Comparison of ENCODE assay signal across 9 cellular contexts in genomic region chr4:76307670-76308014, GRCh38. TPM values are rescaled to one million over a fixed set of nuclear protein-coding genes. Genes with fewer than 3 reads are reported as not detected.
A peak's percentile ranks its signal among the peaks of the same experiment; 100 is the strongest.
DNase-seq lines count a peak whose midpoint lies in the region; ATAC-seq, FAIRE-seq and TF ChIP-seq lines count a peak whose summit lies in the region.
"Had no signal": no experiment of that assay in that cellular context is flagged by ENCODE, and none has a peak within 500 bp of the region (broad histone marks: within the 10 kb centered on the region; RNA-seq: fewer than 3 reads in every experiment).

No MANE protein-coding gene starts in this region.

- no peak overlapping the region for H2AFZ ChIP-seq in H1 (ENCODE audit: low read length)

- ATAC-seq in A549 (no peak), HG03108 (IDR thresholded peaks at IDR 0.05; ENCODE audit: unreplicated experiment) (no peak), HG03378 (IDR thresholded peaks at IDR 0.05; ENCODE audit: unreplicated experiment) (no peak)

- no peak overlapping the region for H2AK5ac ChIP-seq in H1 (ENCODE audit: low read depth, low read length)

- H3K4me2 ChIP-seq in A549 (peak overlapping the region; percentile 86), H1 (ENCODE audit: insufficient read depth in 1 of 2, low read depth in 2 of 2, low read length in 2 of 2) (peak overlapping the region; percentile 74 to 84)

- no peak overlapping the region for H2BK20ac ChIP-seq in H1 (ENCODE audit: low read length)

- WGBS in A549 (ENCODE audit: missing lambda C conversion rate): 49% methylated on average over 4 of the region's 4 CpGs
- 77% methylated on average over 4 of the region's 4 CpGs; no CpG with 5 or more reads in 1 of the 2 experiments for whole genome bisulfite sequencing in H1 (ENCODE audit: extremely low coverage in 1 of 2, insufficient coverage in 1 of 2, insufficient read length in 1 of 2, insufficient replicate concordance in 2 of 2, low coverage in 1 of 2, low lambda C conversion rate in 2 of 2, missing lambda C conversion rate in 1 of 2), 2 experiments

- no peak overlapping the region for H3K14ac ChIP-seq in H1 (ENCODE audit: insufficient read length)

- H3K23ac ChIP-seq in H1 (ENCODE audit: insufficient read length): no peak overlapping the region

- no peaks in the 10 kb centered on the region for H3K79me2 ChIP-seq in H1 (ENCODE audit: control insufficient read depth in 1 of 2, insufficient read depth in 2 of 2, low read length in 2 of 2)

- H3K36me3 ChIP-seq in H1 (ENCODE audit: control insufficient read depth in 2 of 4, insufficient read depth in 4 of 4, low read length in 3 of 4) (peaks cover 0 to 4% (median 0%) of the 10 kb centered on the region in 4 experiments; a peak in 2 of 8 replicates), muscle layer of colon (ENCODE audit: insufficient read depth, low read length) (peaks cover 8% of the 10 kb centered on the region)

- peaks cover 15% of the 10 kb centered on the region for H3K4me1 ChIP-seq in A549
- H3K4me1 ChIP-seq in H1 (replicated peaks in 1 of 4; ENCODE audit: control insufficient read depth in 3 of 4, insufficient read depth in 4 of 4, low read length in 3 of 4): no peaks in the 10 kb centered on the region; a peak in 1 of 7 replicates
- H3K4me1 ChIP-seq in muscle layer of colon (ENCODE audit: insufficient read depth, low read length): peaks cover 27% of the 10 kb centered on the region

- H3K27me3 ChIP-seq in H1 (replicated peaks in 1 of 4; ENCODE audit: control insufficient read depth in 3 of 4, extremely low read depth in 1 of 4, insufficient read depth in 3 of 4, low read length in 3 of 4) (peaks cover 2 to 17% (median 11%) of the 10 kb centered on the region in 4 experiments), muscle layer of colon (ENCODE audit: control insufficient read depth in 1 of 2, insufficient read depth in 2 of 2, low read length in 2 of 2) (no peaks in the 10 kb centered on the region)

- no peak overlapping the region for H2BK5ac ChIP-seq in H1 (ENCODE audit: low read depth, low read length)

- H3K56ac ChIP-seq in H1 (replicated peaks; ENCODE audit: insufficient read length, low read depth, low read length): no peak overlapping the region

- no peak overlapping the region for H2BK12ac ChIP-seq in H1 (ENCODE audit: low read depth, low read length)

- H4K20me1 ChIP-seq in H1 (replicated peaks in 1 of 2; ENCODE audit: control insufficient read depth in 1 of 2, insufficient read depth in 2 of 2, low read length in 2 of 2): peaks cover 0 to 1% of the 10 kb centered on the region in 2 experiments

- no peaks in the 10 kb centered on the region for H3K79me1 ChIP-seq in H1 (ENCODE audit: low read depth, low read length)

- TF ChIP-seq RAD21 in A549 (conservative IDR thresholded peaks at IDR 0.05 in 1 of 2, IDR thresholded peaks at IDR 0.05 in 1 of 2): no peak
- no peak for TF ChIP-seq RAD21 in H1 (IDR thresholded peaks at IDR 0.05 in 1 of 2, conservative IDR thresholded peaks at IDR 0.05 in 1 of 2; ENCODE audit: low read depth in 2 of 2, low read length in 2 of 2)

- no peaks in the 10 kb centered on the region for H3K9me3 ChIP-seq in A549
- no peaks in the 10 kb centered on the region for H3K9me3 ChIP-seq in H1 (ENCODE audit: insufficient read depth in 2 of 2, low read depth in 1 of 2, low read length in 1 of 2)
- H3K9me3 ChIP-seq in muscle layer of colon (ENCODE audit: low read length): no peaks in the 10 kb centered on the region

- no peak overlapping the region for H4K91ac ChIP-seq in H1 (replicated peaks; ENCODE audit: insufficient read length, low read length)

- H2BK15ac ChIP-seq in H1 (ENCODE audit: low read length): no peak overlapping the region

- DNase-seq in A549 (ENCODE audit: low read depth in 1 of 2, low spot score in 1 of 2) (no peak), LNCaP clone FGC (ENCODE audit: low read depth) (no peak), H1 (ENCODE audit: low read depth in 1 of 2, low spot score in 2 of 2) (no peak), NOMO-1 treated with dmso at 0.1 percent for 144 hours (lab: John Stamatoyannopoulos, UW; ENCODE audit: unreplicated experiment) (no peak)
- no peak for DNase-seq in stimulated activated CD4-positive, alpha-beta T cell treated with anti-CD3 and anti-CD28 coated beads, Interleukin-2, amount 100 ng/mL, for 24 hours
- DNase-seq: DND-41 had no signal

- CTCF ChIA-PET in A549 (lab: Yijun Ruan, JAX) (interaction anchor here (0.8 to 4.6 kb wide), 9 partner anchors 11 to 127 kb away, joined by 3 to 34 read pairs (median 6); partner anchors contain the start of gene FAM47E), H1 (lab: Charles Lee; ENCODE audit: partially characterized antibody) (interaction anchor here (0.9 to 4.4 kb wide), 17 partner anchors 13 to 651 kb away, joined by 3 to 35 read pairs (median 3); no protein-coding TSS in a partner anchor)

- no peak overlapping the region for H4K5ac ChIP-seq in H1 (ENCODE audit: insufficient read length, low read depth, low read length)

- POLR2A ChIA-PET in A549 (lab: Yijun Ruan, JAX): interaction anchor here (0.9 to 1.9 kb wide), 3 partner anchors 70 to 159 kb away, joined by 3 to 8 read pairs (median 5); partner anchors contain the start of genes NUP54 and SCARB2
- POLR2A ChIA-PET in H1 (lab: Charles Lee; ENCODE audit: partially characterized antibody): interaction anchor here (0.6 to 2.1 kb wide), 7 partner anchors 9 to 192 kb away, joined by 3 to 6 read pairs (median 3); partner anchors contain the start of genes NUP54 and SCARB2

- no peak overlapping the region for H3K4ac ChIP-seq in H1 (replicated peaks; ENCODE audit: insufficient read length, low read depth, low read length)

- H3K27ac ChIP-seq in A549 (peak overlapping the region; percentile 97 to 99; a peak in 5 of 6 replicates), H1 (ENCODE audit: low read depth, low read length) (no peak overlapping the region), muscle layer of colon (ENCODE audit: low read depth, low read length) (peak overlapping the region; percentile 64)

- H3K18ac ChIP-seq in H1 (ENCODE audit: extremely low read depth, low read length): no peak overlapping the region

- TF ChIP-seq CTCF in A549 (IDR thresholded peaks at IDR 0.05) (no peak), LNCaP clone FGC (IDR thresholded peaks at IDR 0.05; ENCODE audit: control insufficient read depth, extremely low read depth, insufficient read depth) (no peak), H1 (IDR thresholded peaks at IDR 0.05; ENCODE audit: control extremely low read depth in 1 of 3, insufficient read depth in 1 of 3, low read depth in 1 of 3, low read length in 3 of 3) (no peak)

- no peak overlapping the region; a peak in 1 of 7 replicates for H3K9ac ChIP-seq in H1 (replicated peaks in 1 of 4; ENCODE audit: extremely low read depth in 1 of 4, low read depth in 3 of 4, low read length in 3 of 4)
- peak overlapping the region; percentile 18 for H3K9ac ChIP-seq in muscle layer of colon (ENCODE audit: low read length)

- peak overlapping the region; percentile 93 for H3K4me3 ChIP-seq in A549
- H3K4me3 ChIP-seq in LNCaP clone FGC (ENCODE audit: low read depth, low read length): peak overlapping the region; percentile 85
- H3K4me3 ChIP-seq in H1 (ENCODE audit: extremely low read depth in 1 of 4, insufficient read depth in 2 of 4, low read depth in 3 of 4, low read length in 4 of 4): peak overlapping the region; percentile 60 to 81 (median 72); a peak in 6 of 8 replicates
- H3K4me3 ChIP-seq in muscle layer of colon (ENCODE audit: low read depth in 1 of 2, low read length in 2 of 2): peak overlapping the region; percentile 73 to 91

- no peak overlapping the region for H2BK120ac ChIP-seq in H1 (replicated peaks; ENCODE audit: low read depth, low read length)

- TF ChIP-seq POLR2A in A549 (IDR thresholded peaks at IDR 0.05; ENCODE audit: low read length) (no peak), H1 (IDR thresholded peaks at IDR 0.05; ENCODE audit: control extremely low read depth in 1 of 2, low read depth in 2 of 2, low read length in 2 of 2) (no peak)

- FAIRE-seq in A549 (lab: Jason Lieb, UNC): no peak
- no peak for FAIRE-seq in H1 (lab: Jason Lieb, UNC)

- H3K23me2 ChIP-seq in H1 (ENCODE audit: low read depth, low read length): peaks cover 8% of the 10 kb centered on the region; the same call in 1 of the 2 replicates

- TF ChIP-seq EP300 in A549 (IDR thresholded peaks at IDR 0.05): no peak
- TF ChIP-seq EP300 in H1 (IDR thresholded peaks at IDR 0.05; ENCODE audit: borderline replicate concordance in 1 of 2, low read depth in 2 of 2, low read length in 2 of 2): no peak

- no peak overlapping the region for H4K8ac ChIP-seq in H1 (ENCODE audit: extremely low read depth, insufficient read depth, low read length)

RNA-seq across cellular contexts. Expression of gene STBD1, which starts 1.1 kb away (rescaled TPM):
- polyA plus RNA-seq in A549 (2011; rRNA removed) (1.2 and 1.3 TPM in 2 replicates), A549 (2017; fragmentation: RNase III; extraction: RNeasy Plus Mini Kit Qiagen cat#74134 plus additional on column Dnase treatment) (5.0 to 6.4 TPM (median 5.9 TPM) in 3 replicates), H1 (2011; rRNA removed) (0.45 and 0.47 TPM in 2 replicates)
- polyA plus RNA-seq in A549 (2012; cell fraction: cytosol; rRNA removed): 1.2 and 1.4 TPM in 2 replicates
- polyA plus RNA-seq in A549 (2012; cell fraction: nucleus; rRNA removed): 0.50 and 0.92 TPM in 2 replicates
- polyA minus RNA-seq in A549 (2011; rRNA and poly(A)+ RNA removed): 1.1 and 1.7 TPM in 2 replicates
- 1.4 and 1.7 TPM in 2 replicates for total RNA-seq in H1 (2021; fragmentation: NEBNext Ultra II Directional; extraction: Animal tissue kit (Norgen Biotek cat#: 25700))
- 0.80 TPM for polyA plus RNA-seq in H1 (2011; cell fraction: cytosol; rRNA removed)
- polyA plus RNA-seq in H1 (2011; cell fraction: nucleus; rRNA removed): 0.46 TPM
- polyA plus RNA-seq in H1 (2012, experiment 1 of 2): 1.6 to 2.6 TPM (median 2.3 TPM) in 4 replicates
- 0.85 TPM for polyA plus RNA-seq in H1 (2012, experiment 2 of 2)
- polyA plus RNA-seq in H1 (2013, experiment 1 of 2): 1.6 TPM
- polyA plus RNA-seq in H1 (2013, experiment 2 of 2): 2.4 TPM
- polyA minus RNA-seq in H1 (2011; rRNA and poly(A)+ RNA removed): 0.88 and 1.5 TPM in 2 replicates
- polyA minus RNA-seq in H1 (2011; cell fraction: cytosol; rRNA and poly(A)+ RNA removed): 1.0 TPM
- polyA minus RNA-seq in H1 (2011; cell fraction: nucleus; rRNA and poly(A)+ RNA removed): 0.70 TPM

RNA-seq across cellular contexts. Expression of gene FAM47E, which starts 56.1 kb away (rescaled TPM):
- polyA plus RNA-seq in A549 (2011; rRNA removed) (0.65 and 0.85 TPM in 2 replicates), A549 (2017; fragmentation: RNase III; extraction: RNeasy Plus Mini Kit Qiagen cat#74134 plus additional on column Dnase treatment) (0.08 to 0.26 TPM (median 0.23 TPM) in 3 replicates), H1 (2011; rRNA removed) (1.2 and 1.4 TPM in 2 replicates)
- polyA plus RNA-seq in A549 (2012; cell fraction: cytosol; rRNA removed): 0.10 and 0.20 TPM in 2 replicates
- 0.02 TPM in 1 of 2 replicates, not detected in the other for polyA plus RNA-seq in A549 (2012; cell fraction: nucleus; rRNA removed)
- 0.08 and 0.19 TPM in 2 replicates for polyA minus RNA-seq in A549 (2011; rRNA and poly(A)+ RNA removed)
- 1.3 and 1.7 TPM in 2 replicates for total RNA-seq in H1 (2021; fragmentation: NEBNext Ultra II Directional; extraction: Animal tissue kit (Norgen Biotek cat#: 25700))
- 1.7 TPM for polyA plus RNA-seq in H1 (2011; cell fraction: cytosol; rRNA removed)
- 1.4 TPM for polyA plus RNA-seq in H1 (2011; cell fraction: nucleus; rRNA removed)
- 0.86 to 1.4 TPM (median 0.93 TPM) in 4 replicates for polyA plus RNA-seq in H1 (2012, experiment 1 of 2)
- polyA plus RNA-seq in H1 (2012, experiment 2 of 2): not detected
- polyA plus RNA-seq in H1 (2013, experiment 1 of 2): 1.1 TPM
- polyA plus RNA-seq in H1 (2013, experiment 2 of 2): 0.85 TPM
- 1.1 and 1.3 TPM in 2 replicates for polyA minus RNA-seq in H1 (2011; rRNA and poly(A)+ RNA removed)
- polyA minus RNA-seq in H1 (2011; cell fraction: cytosol; rRNA and poly(A)+ RNA removed): 1.2 TPM
- 2.1 TPM for polyA minus RNA-seq in H1 (2011; cell fraction: nucleus; rRNA and poly(A)+ RNA removed)
